Comparison of ENCODE assay signal across 1 cellular context in genomic region chr20:6718660-6719059, GRCh38.
TF ChIP-seq lines count a peak whose summit lies in the region.

No MANE protein-coding gene starts in this region.

TF ChIP-seq in IMR-90, 13 proteins besides CTCF, POLR2A, EP300 and RAD21 (continued from another document):
- TF ChIP-seq ELK1 (IDR thresholded peaks at IDR 0.05; ENCODE audit: borderline replicate concordance, low read depth, low read length), result no peak
